In the genomic region with DNA sequence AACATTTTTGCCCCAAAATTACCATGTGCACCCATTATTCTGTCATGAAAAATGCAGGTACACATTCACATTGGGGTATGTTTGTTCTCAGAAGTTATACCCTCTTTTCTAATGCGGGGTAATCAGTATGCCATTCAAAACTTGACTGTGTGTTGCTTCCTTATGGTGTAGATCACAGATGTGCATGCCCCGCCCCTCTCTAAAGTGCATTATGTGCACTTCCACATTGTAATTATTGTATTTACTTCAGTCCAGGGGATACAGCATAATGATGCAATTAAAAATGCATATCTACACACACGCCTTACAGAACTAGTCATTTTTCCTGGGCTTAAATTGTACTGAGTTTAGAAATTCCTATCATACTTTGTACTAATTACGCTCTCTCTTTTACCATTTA, we compare ENCODE assay signal across 28 cellular contexts. TPM values are rescaled to one million over a fixed set of nuclear protein-coding genes. Genes with fewer than 3 reads are reported as not detected.
"Had no signal": no experiment of that assay in that cellular context is flagged by ENCODE, and none has a peak within 500 bp of the region (broad histone marks: within the 10 kb centered on the region; RNA-seq: fewer than 3 reads in every experiment).

No MANE protein-coding gene starts in this region.

- H3K4me1 ChIP-seq: esophagus muscularis mucosa, heart left ventricle had no signal

- ATAC-seq: activated CD4-positive, CD25-positive, alpha-beta regulatory T cell treated with anti-CD3 and anti-CD28 coated beads, Interleukin-2, amount 50 U/mL, for 24 hours; activated CD8-positive, alpha-beta T cell treated with anti-CD3 and anti-CD28 coated beads for 36 hours; activated T-cell treated with anti-CD3 and anti-CD28 coated beads, Interleukin-2, amount 50 U/mL, for 4 hours; effector memory CD8-positive, alpha-beta T cell; foreskin keratinocyte; gastrocnemius medialis; heart left ventricle; T-cell had no signal

- H3K27me3 ChIP-seq: brain microvascular endothelial cell, esophagus muscularis mucosa, foreskin keratinocyte, gastrocnemius medialis had no signal

- H3K4me3 ChIP-seq: esophagus muscularis mucosa, gastrocnemius medialis, heart left ventricle had no signal

- H3K36me3 ChIP-seq: brain microvascular endothelial cell, esophagus muscularis mucosa, gastrocnemius medialis, heart left ventricle, WERI-Rb-1 had no signal

- H3K27ac ChIP-seq: brain microvascular endothelial cell, esophagus muscularis mucosa, foreskin keratinocyte, heart left ventricle, WERI-Rb-1 had no signal

- DNase-seq: activated B cell treated with CpG ODN at 0.5 μM for 24 hours; activated CD4-positive, alpha-beta T cell treated with anti-CD3 and anti-CD28 coated beads for 48 hours; activated CD4-positive, alpha-beta T cell treated with anti-CD3 and anti-CD28 coated beads, Interleukin-2, amount 50 U/mL, for 1 hour; activated CD4-positive, alpha-beta T cell treated with anti-CD3 and anti-CD28 coated beads, Interleukin-2, amount 50 U/mL, for 48 hours; activated CD8-positive, alpha-beta memory T cell treated with anti-CD3 and anti-CD28 coated beads for 24 hours; activated CD8-positive, alpha-beta T cell treated with anti-CD3 and anti-CD28 coated beads for 36 hours; activated effector memory CD4-positive, alpha-beta T cell treated with anti-CD3 and anti-CD28 coated beads, Interleukin-2, amount 50 U/mL, for 16 hours; activated naive CD4-positive, alpha-beta T cell treated with anti-CD3 and anti-CD28 coated beads for 36 hours; activated naive CD8-positive, alpha-beta T cell treated with anti-CD3 and anti-CD28 coated beads, Interleukin-2, amount 10 ng/mL, durations not matched to agents 7 days and 5 days; activated T-cell treated with anti-CD3 and anti-CD28 coated beads, Interleukin-2, amount 50 U/mL, for 4 hours; anterior cingulate cortex; brain microvascular endothelial cell; cortex of kidney; dermis blood vessel endothelial cell; effector CD4-positive, alpha-beta T cell; effector memory CD8-positive, alpha-beta T cell; erythroblast; foreskin keratinocyte; gastrocnemius medialis; glutamatergic neuron; heart left ventricle; T-cell; T-helper 9 cell; WERI-Rb-1 had no signal

- H3K9me3 ChIP-seq: esophagus muscularis mucosa, gastrocnemius medialis, heart left ventricle had no signal

RNA-seq across cellular contexts. Expression of a gene that starts 48.8 kb away (rescaled TPM):
- total RNA-seq: activated B cell treated with CpG ODN at 0.5 μM for 24 hours; activated naive CD8-positive, alpha-beta T cell treated with anti-CD3 and anti-CD28 coated beads, Interleukin-2, amount 10 ng/mL, durations not matched to agents 7 days and 5 days; activated T-helper 2 cell treated with anti-CD3 and anti-CD28 coated beads, Interferon-gamma antibody, Interleukin-2, Interleukin-4, amounts not matched to agents 10 μg/mL and 5 μg/mL and 100 μg/mL, durations not matched to agents 14 hours and 24 hours and 36 hours; dermis blood vessel endothelial cell; T-cell; T-helper 2 cell treated with Interferon-gamma antibody and Interleukin-4, amounts not matched to agents 100 ng/mL and 5 ng/mL, for 36 hours had no signal
